ENCODE assay signal across 8 cellular contexts in the genomic region with DNA sequence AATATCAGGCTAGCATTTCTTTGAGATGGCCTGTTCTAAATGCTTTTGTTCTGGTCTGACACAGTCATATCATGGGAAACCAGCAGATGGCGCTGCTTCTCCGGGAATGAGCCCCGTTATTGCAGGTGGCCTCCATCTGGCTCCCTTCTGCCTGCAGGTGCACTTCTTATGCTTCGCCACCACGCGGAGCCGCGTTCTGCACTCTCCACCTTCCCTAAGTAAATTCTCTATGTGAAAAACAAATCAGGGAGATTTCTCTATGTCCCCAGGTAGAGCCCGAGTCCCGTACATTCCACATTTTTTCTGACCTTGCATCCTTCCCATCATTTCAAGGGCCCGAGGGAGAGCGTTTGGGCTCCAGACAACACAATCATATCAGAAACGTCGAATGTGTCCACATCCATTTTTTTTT. TPM values are rescaled to one million over a fixed set of nuclear protein-coding genes. Genes with fewer than 3 reads are reported as not detected.
DNase-seq lines count a peak whose midpoint lies in the region; ATAC-seq and TF ChIP-seq lines count a peak whose summit lies in the region.

No MANE protein-coding gene starts in this region.

- no peaks in the 10 kb centered on the region for H3K9me2 ChIP-seq in neural cell (ENCODE audit: insufficient read depth, low read length)

- H3K9me3 ChIP-seq in Panc1 (ENCODE audit: control insufficient read depth, insufficient read depth, low read depth, low read length) (no peaks in the 10 kb centered on the region), neural cell (ENCODE audit: low read length) (no peaks in the 10 kb centered on the region)

- H3K36me3 ChIP-seq in Panc1 (ENCODE audit: control insufficient read depth, insufficient read depth, low read length) = no peaks in the 10 kb centered on the region
- H3K36me3 ChIP-seq in neural cell (ENCODE audit: insufficient read depth, low read length) = no peaks in the 10 kb centered on the region

- no peaks in the 10 kb centered on the region for H3K4me1 ChIP-seq in Panc1 (ENCODE audit: control insufficient read depth, insufficient read depth, low read length)

- H3K9me3 Mint-ChIP-seq in stimulated activated naive CD8-positive, alpha-beta T cell treated with anti-CD3 and anti-CD28 coated beads, Interleukin-15, amount 100 ng/mL, for 72 hours = no peaks in the 10 kb centered on the region

- TF ChIP-seq RAD21 in neural cell (conservative IDR thresholded peaks at IDR 0.05) = peak; percentile 100

- in situ Hi-C loops in Panc1 (cut with HindIII; ENCODE audit: low pct_unique_long_range_greater_than_20kb, low sequenced_read_pairs) = no loop called here

- H2AFZ ChIP-seq in neural cell (ENCODE audit: low read depth, low read length) = peak overlapping the region; percentile 77

- H4K20me1 ChIP-seq in neural cell (ENCODE audit: insufficient read depth) = no peaks in the 10 kb centered on the region

- TF ChIP-seq EP300 in neural cell (conservative IDR thresholded peaks at IDR 0.05; ENCODE audit: poor library complexity, severe bottlenecking) = no peak

- no TSS peak for BruUV-seq in Panc1 (replicated peaks; lab: Mats Ljungman, UMichigan)

- no peak overlapping the region for H3K9ac ChIP-seq in neural cell (ENCODE audit: low read length)

- H3K27me3 ChIP-seq in Panc1 (ENCODE audit: control insufficient read depth, insufficient read depth, low read length) (no peaks in the 10 kb centered on the region), neural cell (ENCODE audit: insufficient read depth, low read depth, low read length) (no peaks in the 10 kb centered on the region)

- intact Hi-C loops in Panc1 (cut with micrococcal nuclease; ENCODE audit: unreplicated experiment) = loop anchor here (1.0 to 5.0 kb wide), 3 partner anchors 121 to 433 kb away; no protein-coding TSS in a partner anchor

- H3K27me3 Mint-ChIP-seq in stimulated activated naive CD8-positive, alpha-beta T cell treated with anti-CD3 and anti-CD28 coated beads, Interleukin-15, amount 100 ng/mL, for 72 hours = peaks cover 19% of the 10 kb centered on the region

- H3K4me1 Mint-ChIP-seq in stimulated activated naive CD8-positive, alpha-beta T cell treated with anti-CD3 and anti-CD28 coated beads, Interleukin-15, amount 100 ng/mL, for 72 hours = peaks cover 6% of the 10 kb centered on the region

- H3K4me2 ChIP-seq in neural cell (ENCODE audit: low read length) = no peak overlapping the region

- H3K79me2 ChIP-seq in neural cell (replicated peaks; ENCODE audit: insufficient read depth, low read length) = no peaks in the 10 kb centered on the region

- no peak overlapping the region for H3K27ac Mint-ChIP-seq in stimulated activated naive CD8-positive, alpha-beta T cell treated with anti-CD3 and anti-CD28 coated beads, Interleukin-15, amount 100 ng/mL, for 72 hours

- TF ChIP-seq CTCF in Panc1 (IDR thresholded peaks at IDR 0.05) = peak; percentile 92
- peak; percentile 100 for TF ChIP-seq CTCF in neural cell (IDR thresholded peaks at IDR 0.05; ENCODE audit: poor library complexity, severe bottlenecking)

- H3K27ac ChIP-seq in Panc1 (ENCODE audit: low read length) (no peak overlapping the region), neural cell (ENCODE audit: low read length) (no peak overlapping the region)

- no peak overlapping the region for H3K4me3 Mint-ChIP-seq in stimulated activated naive CD8-positive, alpha-beta T cell treated with anti-CD3 and anti-CD28 coated beads, Interleukin-15, amount 100 ng/mL, for 72 hours

- no peaks in the 10 kb centered on the region for H3F3A ChIP-seq in neural cell (ENCODE audit: insufficient read depth, low read length, poor library complexity, severe bottlenecking)

- ATAC-seq in GM21825 (IDR thresholded peaks at IDR 0.05; ENCODE audit: unreplicated experiment) = peak; percentile 96
- peak; percentile 96 for ATAC-seq in Panc1
- ATAC-seq in stimulated activated naive CD8-positive, alpha-beta T cell treated with anti-CD3 and anti-CD28 coated beads, Interleukin-15, amount 100 ng/mL, for 72 hours = peak; percentile 97

- H3K4me3 ChIP-seq in Panc1 (ENCODE audit: low read depth in 2 of 2, low read length in 2 of 2) (no peak overlapping the region), neural cell (ENCODE audit: low read length) (no peak overlapping the region)

- DNase-seq in Daoy (ENCODE audit: low read depth) (peak; percentile 88), LHCN-M2 (ENCODE audit: low read depth) (peak; percentile 72), Panc1 (ENCODE audit: low read depth, low spot score) (peak; percentile 78), fibroblast of gingiva (ENCODE audit: low read depth) (peak; percentile 60)
- DNase-seq in activated T-cell treated with anti-CD3 and anti-CD28 coated beads, Interleukin-2, amount 50 U/mL, for 1 hour = peak; percentile 81
- peak; percentile 81 to 84 for DNase-seq in stimulated activated naive CD8-positive, alpha-beta T cell treated with anti-CD3 and anti-CD28 coated beads, Interleukin-15, amount 100 ng/mL, for 72 hours

- CTCF ChIA-PET in Panc1 (lab: Charles Lee) = no interaction called here

- POLR2A ChIA-PET in Panc1 (lab: Charles Lee) = no interaction called here

TF ChIP-seq in neural cell, 6 proteins besides CTCF, POLR2A, EP300 and RAD21:
- peak; percentile 40 for TF ChIP-seq MXI1 (conservative IDR thresholded peaks at IDR 0.05; ENCODE audit: poor library complexity, severe bottlenecking)
- peak; percentile 100 for TF ChIP-seq SMC3 (conservative IDR thresholded peaks at IDR 0.05; ENCODE audit: poor library complexity)
- no peak for TF ChIP-seq POLR2AphosphoS5 (IDR thresholded peaks at IDR 0.05)
- TF ChIP-seq, protein P1, sequence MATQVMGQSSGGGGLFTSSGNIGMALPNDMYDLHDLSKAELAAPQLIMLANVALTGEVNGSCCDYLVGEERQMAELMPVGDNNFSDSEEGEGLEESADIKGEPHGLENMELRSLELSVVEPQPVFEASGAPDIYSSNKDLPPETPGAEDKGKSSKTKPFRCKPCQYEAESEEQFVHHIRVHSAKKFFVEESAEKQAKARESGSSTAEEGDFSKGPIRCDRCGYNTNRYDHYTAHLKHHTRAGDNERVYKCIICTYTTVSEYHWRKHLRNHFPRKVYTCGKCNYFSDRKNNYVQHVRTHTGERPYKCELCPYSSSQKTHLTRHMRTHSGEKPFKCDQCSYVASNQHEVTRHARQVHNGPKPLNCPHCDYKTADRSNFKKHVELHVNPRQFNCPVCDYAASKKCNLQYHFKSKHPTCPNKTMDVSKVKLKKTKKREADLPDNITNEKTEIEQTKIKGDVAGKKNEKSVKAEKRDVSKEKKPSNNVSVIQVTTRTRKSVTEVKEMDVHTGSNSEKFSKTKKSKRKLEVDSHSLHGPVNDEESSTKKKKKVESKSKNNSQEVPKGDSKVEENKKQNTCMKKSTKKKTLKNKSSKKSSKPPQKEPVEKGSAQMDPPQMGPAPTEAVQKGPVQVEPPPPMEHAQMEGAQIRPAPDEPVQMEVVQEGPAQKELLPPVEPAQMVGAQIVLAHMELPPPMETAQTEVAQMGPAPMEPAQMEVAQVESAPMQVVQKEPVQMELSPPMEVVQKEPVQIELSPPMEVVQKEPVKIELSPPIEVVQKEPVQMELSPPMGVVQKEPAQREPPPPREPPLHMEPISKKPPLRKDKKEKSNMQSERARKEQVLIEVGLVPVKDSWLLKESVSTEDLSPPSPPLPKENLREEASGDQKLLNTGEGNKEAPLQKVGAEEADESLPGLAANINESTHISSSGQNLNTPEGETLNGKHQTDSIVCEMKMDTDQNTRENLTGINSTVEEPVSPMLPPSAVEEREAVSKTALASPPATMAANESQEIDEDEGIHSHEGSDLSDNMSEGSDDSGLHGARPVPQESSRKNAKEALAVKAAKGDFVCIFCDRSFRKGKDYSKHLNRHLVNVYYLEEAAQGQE (IDR thresholded peaks at IDR 0.05; ENCODE audit: borderline replicate concordance) = no peak

RNA-seq across cellular contexts. Expression of a gene that starts 26.2 kb away (rescaled TPM):
- 90.1 and 93.3 TPM in 2 replicates for total RNA-seq in Daoy (2014; rRNA removed; shearing (Covaris generic))
- total RNA-seq in LHCN-M2 (2014; rRNA removed) (39.9 and 46.9 TPM in 2 replicates), Panc1 (2021; ENCODE audit: unreplicated experiment) (38.6 TPM)
- polyA plus RNA-seq in LHCN-M2 (2012) = 37.3 TPM
- polyA plus RNA-seq in Panc1 (2012; ENCODE audit: insufficient read length) = 42.7 TPM
- 81.0 and 96.5 TPM in 2 replicates for polyA plus RNA-seq in neural cell
- 28.2 and 29.1 TPM in 2 replicates for polyA minus RNA-seq in neural cell

RNA-seq across cellular contexts. Expression of a gene that starts 44.6 kb away (rescaled TPM):
- 0.54 and 1.5 TPM in 2 replicates for total RNA-seq in Daoy (2014; rRNA removed; shearing (Covaris generic))
- total RNA-seq in LHCN-M2 (2014; rRNA removed) (8.4 and 12.5 TPM in 2 replicates), Panc1 (2021; ENCODE audit: unreplicated experiment) (6.2 TPM)
- 3.2 TPM for polyA plus RNA-seq in LHCN-M2 (2012)
- 2.1 TPM for polyA plus RNA-seq in Panc1 (2012; ENCODE audit: insufficient read length)
- 0.16 and 0.35 TPM in 2 replicates for polyA plus RNA-seq in neural cell
- 0.24 and 0.46 TPM in 2 replicates for polyA minus RNA-seq in neural cell
